Comparison of ENCODE assay signal across 1 cellular context in genomic region chr1:2307943-2308342, GRCh38.
TF ChIP-seq lines count a peak whose summit lies in the region.

No MANE protein-coding gene starts in this region.

TF ChIP-seq in WTC11, 78 proteins besides CTCF, POLR2A, EP300 and RAD21 (continued from another document):
- TF ChIP-seq AFF4 (CRISPR knock-in tag; IDR thresholded peaks at IDR 0.05; ENCODE audit: borderline replicate concordance) (no peak), IRF2 (CRISPR knock-in tag; IDR thresholded peaks at IDR 0.05; ENCODE audit: borderline replicate concordance, low read depth) (no peak), ZNF512 (CRISPR knock-in tag; IDR thresholded peaks at IDR 0.05; ENCODE audit: borderline replicate concordance) (no peak), ZNF317 (CRISPR knock-in tag; IDR thresholded peaks at IDR 0.05; ENCODE audit: borderline replicate concordance, low read depth) (no peak), RORB (CRISPR knock-in tag; IDR thresholded peaks at IDR 0.05) (no peak), IRF1 (CRISPR knock-in tag; IDR thresholded peaks at IDR 0.05) (no peak), E2F1 (CRISPR knock-in tag; IDR thresholded peaks at IDR 0.05) (no peak), KAT7 (CRISPR knock-in tag; IDR thresholded peaks at IDR 0.05; ENCODE audit: borderline replicate concordance) (no peak)
